26 cellular contexts compared by ENCODE assay signal in the genomic region with DNA sequence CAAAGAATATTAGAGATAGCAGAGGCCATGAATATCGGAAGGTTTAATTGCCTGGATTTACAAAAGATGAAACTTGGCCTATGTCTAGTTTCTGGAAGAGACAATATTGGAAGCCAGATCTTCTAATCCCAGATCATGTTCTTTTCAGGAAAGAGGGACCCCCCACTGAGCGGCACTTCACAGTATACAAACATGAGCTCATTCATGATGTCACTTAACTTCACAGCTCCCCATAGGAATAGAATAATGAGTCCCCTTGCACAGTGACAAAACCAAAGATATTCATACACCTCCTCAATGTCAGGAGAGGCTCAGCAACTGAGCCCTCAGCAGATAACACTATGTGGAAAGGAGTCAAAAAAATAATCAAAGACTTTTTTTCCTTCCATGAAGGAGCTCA.
"Had no signal": no experiment of that assay in that cellular context is flagged by ENCODE, and none has a peak within 500 bp of the region (broad histone marks: within the 10 kb centered on the region; RNA-seq: fewer than 3 reads in every experiment).

No MANE protein-coding gene starts in this region.

- H3K36me3 ChIP-seq: breast epithelium, MG63 had no signal

- H3K27me3 Mint-ChIP-seq: activated B cell treated with CpG ODN at 0.5 μM for 24 hours; activated CD4-positive, alpha-beta T cell treated with anti-CD3 and anti-CD28 coated beads, Interleukin-2, amount 10 ng/mL, durations not matched to agents 24 days and 14 days; activated CD8-positive, alpha-beta memory T cell treated with anti-CD3 and anti-CD28 coated beads, Interleukin-2, amount 10 ng/mL, durations not matched to agents 7 days and 5 days; activated naive CD4-positive, alpha-beta T cell treated with anti-CD3 and anti-CD28 coated beads, Interleukin-2, amount 50 U/mL, for 24 hours; activated T-cell treated with anti-CD3 and anti-CD28 coated beads, Interleukin-2, amount 50 U/mL, for 24 hours; T-helper 17 cell had no signal

- H3K27ac ChIP-seq: breast epithelium had no signal

- H3K4me1 ChIP-seq: breast epithelium had no signal

- H3K4me3 Mint-ChIP-seq: activated B cell treated with CpG ODN at 0.5 μM for 24 hours; activated CD4-positive, alpha-beta T cell treated with anti-CD3 and anti-CD28 coated beads, Interleukin-2, amount 10 ng/mL, durations not matched to agents 24 days and 14 days; activated CD8-positive, alpha-beta memory T cell treated with anti-CD3 and anti-CD28 coated beads, Interleukin-2, amount 10 ng/mL, durations not matched to agents 7 days and 5 days; activated naive CD4-positive, alpha-beta T cell treated with anti-CD3 and anti-CD28 coated beads, Interleukin-2, amount 50 U/mL, for 24 hours; activated T-cell treated with anti-CD3 and anti-CD28 coated beads, Interleukin-2, amount 50 U/mL, for 24 hours; activated T-helper 1 cell treated with anti-CD3 and anti-CD28 coated beads, Interleukin-12 subunit alpha, Interleukin-12 subunit beta, Interleukin-2, Interleukin-4 antibody, amounts not matched to agents 30 ng/mL and 10 ng/mL and 1 ng/mL, durations not matched to agents 14 hours and 24 hours and 36 hours; T-helper 17 cell had no signal

- H3K27me3 ChIP-seq: breast epithelium, MG63 had no signal

- H3K9me3 ChIP-seq: breast epithelium, MG63 had no signal

- H3K4me1 Mint-ChIP-seq: activated B cell treated with CpG ODN at 0.5 μM for 24 hours; activated CD4-positive, alpha-beta T cell treated with anti-CD3 and anti-CD28 coated beads, Interleukin-2, amount 10 ng/mL, durations not matched to agents 24 days and 14 days; activated CD8-positive, alpha-beta memory T cell treated with anti-CD3 and anti-CD28 coated beads, Interleukin-2, amount 10 ng/mL, durations not matched to agents 7 days and 5 days; activated naive CD4-positive, alpha-beta T cell treated with anti-CD3 and anti-CD28 coated beads, Interleukin-2, amount 50 U/mL, for 24 hours; T-helper 17 cell had no signal

- H3K27ac Mint-ChIP-seq: activated B cell treated with CpG ODN at 0.5 μM for 24 hours; activated CD4-positive, alpha-beta T cell treated with anti-CD3 and anti-CD28 coated beads, Interleukin-2, amount 10 ng/mL, durations not matched to agents 24 days and 14 days; activated CD8-positive, alpha-beta memory T cell treated with anti-CD3 and anti-CD28 coated beads, Interleukin-2, amount 10 ng/mL, durations not matched to agents 7 days and 5 days; activated naive CD4-positive, alpha-beta T cell treated with anti-CD3 and anti-CD28 coated beads, Interleukin-2, amount 50 U/mL, for 24 hours; activated T-cell treated with anti-CD3 and anti-CD28 coated beads, Interleukin-2, amount 50 U/mL, for 24 hours; activated T-helper 1 cell treated with anti-CD3 and anti-CD28 coated beads, Interleukin-12 subunit alpha, Interleukin-12 subunit beta, Interleukin-2, Interleukin-4 antibody, amounts not matched to agents 30 ng/mL and 10 ng/mL and 1 ng/mL, durations not matched to agents 14 hours and 24 hours and 36 hours; T-helper 17 cell had no signal

- ATAC-seq: activated CD8-positive, alpha-beta memory T cell treated with anti-CD3 and anti-CD28 coated beads, Interleukin-2, amount 10 ng/mL, durations not matched to agents 7 days and 5 days; PC-3; T-helper 17 cell had no signal

- DNase-seq: activated B cell treated with CpG ODN at 0.5 μM for 24 hours; activated CD4-positive, alpha-beta T cell treated with anti-CD3 and anti-CD28 coated beads for 1 hour; activated CD4-positive, alpha-beta T cell treated with anti-CD3 and anti-CD28 coated beads, Interleukin-2, amount 10 ng/mL, durations not matched to agents 24 days and 14 days; activated CD4-positive, alpha-beta T cell treated with anti-CD3 and anti-CD28 coated beads, Interleukin-2, amount 50 U/mL, for 48 hours; activated CD8-positive, alpha-beta memory T cell treated with anti-CD3 and anti-CD28 coated beads, Interleukin-2, amount 10 ng/mL, durations not matched to agents 7 days and 5 days; activated effector memory CD4-positive, alpha-beta T cell treated with Interleukin-2 at 50 U/mL for 16 hours; activated naive CD4-positive, alpha-beta T cell; activated T-cell treated with anti-CD3 and anti-CD28 coated beads, Interleukin-2, amount 50 U/mL, for 24 hours; aorta; caudate nucleus; MG63; NCI-H1105 treated with DMSO at 0.1 percent for 48 hours; NCI-H1436 treated with DMSO at 0.1 percent for 48 hours; NCI-H187; NCI-H2081; NCI-H2171; NCI-H2227 treated with DMSO at 0.1 percent for 48 hours; NCI-H446 treated with DMSO at 0.1 percent for 48 hours; NCI-H524 treated with DMSO at 0.1 percent for 48 hours; PC-3; SHP77; T-helper 17 cell; T-helper 9 cell had no signal

- H3K36me3 Mint-ChIP-seq: activated CD8-positive, alpha-beta memory T cell treated with anti-CD3 and anti-CD28 coated beads, Interleukin-2, amount 10 ng/mL, durations not matched to agents 7 days and 5 days; activated naive CD4-positive, alpha-beta T cell treated with anti-CD3 and anti-CD28 coated beads, Interleukin-2, amount 50 U/mL, for 24 hours had no signal

- H3K9me3 Mint-ChIP-seq: activated naive CD4-positive, alpha-beta T cell treated with anti-CD3 and anti-CD28 coated beads, Interleukin-2, amount 50 U/mL, for 24 hours had no signal

- H3K4me3 ChIP-seq: breast epithelium, MG63 had no signal
